In the genomic region with DNA sequence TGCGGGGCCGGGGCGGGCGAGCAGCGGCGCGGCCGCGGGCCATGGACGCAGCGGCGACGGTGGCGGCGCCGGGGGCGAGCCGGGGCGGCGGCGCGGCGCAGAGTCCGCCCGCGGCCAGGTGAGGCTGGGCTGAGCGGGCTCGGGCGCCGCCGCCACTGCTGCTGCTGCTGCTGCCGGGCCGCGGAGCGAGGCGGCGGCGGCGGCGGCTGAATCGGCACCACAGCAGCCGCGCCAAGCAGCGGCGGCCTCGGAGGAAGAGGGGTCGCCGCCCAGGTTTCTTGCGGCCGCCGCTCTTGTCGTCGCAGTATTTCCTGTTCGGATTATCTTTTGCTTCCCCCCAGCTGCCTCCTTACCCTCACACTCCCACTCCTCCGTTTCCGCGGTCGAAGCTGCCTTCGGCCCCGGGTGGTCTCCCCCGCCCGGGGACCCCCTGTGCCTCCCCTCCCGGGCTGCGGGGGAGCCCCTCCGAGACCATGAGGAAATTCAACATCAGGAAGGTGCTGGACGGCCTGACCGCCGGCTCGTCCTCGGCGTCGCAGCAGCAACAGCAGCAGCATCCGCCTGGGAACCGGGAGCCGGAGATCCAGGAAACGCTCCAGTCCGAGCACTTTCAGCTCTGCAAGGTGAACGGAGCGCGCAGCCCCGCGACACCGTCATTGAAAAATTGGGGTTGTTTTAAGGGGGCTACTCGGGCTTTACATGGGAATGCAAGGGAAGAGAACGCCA, we compare ENCODE assay signal across 8 cellular contexts. TPM values are rescaled to one million over a fixed set of nuclear protein-coding genes. Genes with fewer than 3 reads are reported as not detected.
DNase-seq lines count a peak whose midpoint lies in the region; ATAC-seq, FAIRE-seq and TF ChIP-seq lines count a peak whose summit lies in the region.

Gene STXBP5 (plus strand): TSS at position 358 of the 726 bp plus-strand sequence. CDS start 116 bp downstream, at position 474.

- CTCF ChIA-PET in A549 (lab: Yijun Ruan, JAX) = interaction anchor here (1.5 kb wide), 1 partner anchor 302 kb away, joined by 4 read pairs; no protein-coding TSS in a partner anchor

- TF ChIP-seq CTCF in A549 (IDR thresholded peaks at IDR 0.05) = no peak

- peak within 1 kb of the TSS; percentile 92 for H3K4me3 Mint-ChIP-seq in activated T-cell treated with anti-CD3 and anti-CD28 coated beads, Interleukin-2, amount 50 U/mL, for 24 hours
- H3K4me3 Mint-ChIP-seq in stimulated activated naive CD8-positive, alpha-beta T cell treated with anti-CD3 and anti-CD28 coated beads, Interleukin-15, Interleukin-2, amounts not matched to agents 100 ng/mL and 50 ng/mL, for 24 hours = peak within 1 kb of the TSS; percentile 96

- TF ChIP-seq POLR2A in A549 (IDR thresholded peaks at IDR 0.05; ENCODE audit: low read length) = no peak

- H3K4me2 ChIP-seq in A549 = peak within 1 kb of the TSS; percentile 71

- no peaks in the 10 kb centered on the region for H3K27me3 Mint-ChIP-seq in activated T-cell treated with anti-CD3 and anti-CD28 coated beads, Interleukin-2, amount 50 U/mL, for 24 hours
- no peaks in the 10 kb centered on the region for H3K27me3 Mint-ChIP-seq in stimulated activated naive CD8-positive, alpha-beta T cell treated with anti-CD3 and anti-CD28 coated beads, Interleukin-15, Interleukin-2, amounts not matched to agents 100 ng/mL and 50 ng/mL, for 24 hours

- H3K4me3 ChIP-seq in A549 (peak within 1 kb of the TSS; percentile 84), esophagus (ENCODE audit: low read depth in 1 of 2, low read length in 2 of 2) (peak within 1 kb of the TSS; percentile 85 to 91), muscle layer of colon (ENCODE audit: low read depth in 1 of 2, low read length in 2 of 2) (peak within 1 kb of the TSS; percentile 87 to 93)

- peaks cover 41% of the 10 kb centered on the region for H3K4me1 Mint-ChIP-seq in activated T-cell treated with anti-CD3 and anti-CD28 coated beads, Interleukin-2, amount 50 U/mL, for 24 hours (ENCODE audit: low read depth)
- peaks cover 48% of the 10 kb centered on the region for H3K4me1 Mint-ChIP-seq in stimulated activated naive CD8-positive, alpha-beta T cell treated with anti-CD3 and anti-CD28 coated beads, Interleukin-15, Interleukin-2, amounts not matched to agents 100 ng/mL and 50 ng/mL, for 24 hours (ENCODE audit: low read depth)

- H3K9ac ChIP-seq in muscle layer of colon (ENCODE audit: low read length) = peak within 1 kb of the TSS; percentile 88

- peaks cover 27% of the 10 kb centered on the region for H3K36me3 Mint-ChIP-seq in activated T-cell treated with anti-CD3 and anti-CD28 coated beads, Interleukin-2, amount 50 U/mL, for 24 hours (ENCODE audit: low read depth)
- peaks cover 7% of the 10 kb centered on the region for H3K36me3 Mint-ChIP-seq in stimulated activated naive CD8-positive, alpha-beta T cell treated with anti-CD3 and anti-CD28 coated beads, Interleukin-15, Interleukin-2, amounts not matched to agents 100 ng/mL and 50 ng/mL, for 24 hours (ENCODE audit: low read depth)

- no peak for TF ChIP-seq EP300 in A549 (IDR thresholded peaks at IDR 0.05)

- TF ChIP-seq RAD21 in A549 (conservative IDR thresholded peaks at IDR 0.05 in 1 of 2, IDR thresholded peaks at IDR 0.05 in 1 of 2) = no peak

- ATAC-seq in A549 = peak in 1 of 2 experiments; percentile 35; a peak in 3 of 6 replicates
- peak; percentile 30 for ATAC-seq in GM18502 (IDR thresholded peaks at IDR 0.05; ENCODE audit: poor library complexity, unreplicated experiment)
- ATAC-seq in HG02973 (IDR thresholded peaks at IDR 0.05; ENCODE audit: unreplicated experiment) = peak; percentile 22

- H3K27ac ChIP-seq in A549 = peak within 1 kb of the TSS; percentile 95 to 100
- H3K27ac ChIP-seq in esophagus (ENCODE audit: low read depth in 2 of 2, low read length in 1 of 2) = peak within 1 kb of the TSS; percentile 99 to 100
- peak within 1 kb of the TSS; percentile 85 for H3K27ac ChIP-seq in muscle layer of colon (ENCODE audit: low read depth, low read length)

- WGBS in A549 (ENCODE audit: missing lambda C conversion rate) = under 1% methylated on average over 30 of the region's 85 CpGs
- WGBS in esophagus, 2 donors = 0% methylated on average over 59 to 85 of the region's 85 CpGs

- H3K4me1 ChIP-seq in A549 (peaks cover 19% of the 10 kb centered on the region; the same call in 2 of the 3 replicates), esophagus (ENCODE audit: control insufficient read depth in 2 of 2, insufficient read depth in 2 of 2, low read length in 1 of 2) (no peaks in the 10 kb centered on the region), muscle layer of colon (ENCODE audit: insufficient read depth, low read length) (peaks cover 14% of the 10 kb centered on the region)

- H3K27me3 ChIP-seq in esophagus (ENCODE audit: control insufficient read depth in 1 of 2, insufficient read depth in 2 of 2, low read length in 2 of 2) (no peaks in the 10 kb centered on the region), muscle layer of colon (ENCODE audit: control insufficient read depth in 1 of 2, insufficient read depth in 2 of 2, low read length in 2 of 2) (no peaks in the 10 kb centered on the region)

- POLR2A ChIA-PET in A549 (lab: Yijun Ruan, JAX) = interaction anchor here (0.7 to 0.9 kb wide), 3 partner anchors 13 to 69 kb away, joined by 3 to 4 read pairs (median 3); no protein-coding TSS in a partner anchor

- H3K27ac Mint-ChIP-seq in activated T-cell treated with anti-CD3 and anti-CD28 coated beads, Interleukin-2, amount 50 U/mL, for 24 hours = peak within 1 kb of the TSS; percentile 96
- H3K27ac Mint-ChIP-seq in stimulated activated naive CD8-positive, alpha-beta T cell treated with anti-CD3 and anti-CD28 coated beads, Interleukin-15, Interleukin-2, amounts not matched to agents 100 ng/mL and 50 ng/mL, for 24 hours = peak within 1 kb of the TSS; percentile 94

- FAIRE-seq in A549 (lab: Jason Lieb, UNC) = no peak

- peaks cover 2% of the 10 kb centered on the region for H3K9me3 Mint-ChIP-seq in activated T-cell treated with anti-CD3 and anti-CD28 coated beads, Interleukin-2, amount 50 U/mL, for 24 hours
- H3K9me3 Mint-ChIP-seq in stimulated activated naive CD8-positive, alpha-beta T cell treated with anti-CD3 and anti-CD28 coated beads, Interleukin-15, Interleukin-2, amounts not matched to agents 100 ng/mL and 50 ng/mL, for 24 hours = no peaks in the 10 kb centered on the region

- no peaks in the 10 kb centered on the region for H3K36me3 ChIP-seq in esophagus (ENCODE audit: control insufficient read depth in 2 of 2, insufficient read depth in 2 of 2, low read length in 1 of 2)
- no peaks in the 10 kb centered on the region for H3K36me3 ChIP-seq in muscle layer of colon (ENCODE audit: insufficient read depth, low read length)

- DNase-seq in A549 (ENCODE audit: low read depth in 1 of 2, low spot score in 1 of 2) (peak in 1 of 2 experiments; percentile 32), NCI-H774 (lab: John Stamatoyannopoulos, UW) (peak; percentile 45)
- peak; percentile 63 for DNase-seq in activated T-cell treated with anti-CD3 and anti-CD28 coated beads, Interleukin-2, amount 50 U/mL, for 24 hours

- H3K9me3 ChIP-seq in A549 = no peaks in the 10 kb centered on the region
- H3K9me3 ChIP-seq in esophagus (ENCODE audit: control insufficient read depth in 2 of 2, insufficient read depth in 1 of 2, low read depth in 1 of 2, low read length in 1 of 2) = no peaks in the 10 kb centered on the region
- no peaks in the 10 kb centered on the region for H3K9me3 ChIP-seq in muscle layer of colon (ENCODE audit: low read length)

TF ChIP-seq in A549, 52 proteins besides CTCF, POLR2A, EP300 and RAD21:
- TF ChIP-seq JUN (IDR thresholded peaks at IDR 0.05) = peak in 1 of 2 experiments; percentile 4; a peak in 1 of 5 replicates
- no peak for TF ChIP-seq HDAC2 (IDR thresholded peaks at IDR 0.05)

RNA-seq across cellular contexts. Expression of gene STXBP5, which starts in this region (rescaled TPM):
- 17.8 and 23.6 TPM in 2 replicates for polyA plus RNA-seq in A549 (2011; rRNA removed)
- 3.6 TPM in 2 replicates for polyA plus RNA-seq in A549 (2012; cell fraction: cytosol; rRNA removed)
- polyA plus RNA-seq in A549 (2012; cell fraction: nucleus; rRNA removed) = 2.5 and 3.6 TPM in 2 replicates
- polyA plus RNA-seq in A549 (2017; fragmentation: RNase III; extraction: RNeasy Plus Mini Kit Qiagen cat#74134 plus additional on column Dnase treatment) = 8.7 to 10.8 TPM (median 10.7 TPM) in 3 replicates
- polyA minus RNA-seq in A549 (2011; rRNA and poly(A)+ RNA removed) = 27.4 and 33.1 TPM in 2 replicates
- 10 to 100 TPM in 1 of 2 donors, 1 to 10 TPM in 1; 8.6 to 15.2 TPM for polyA plus RNA-seq in esophagus
